In the genomic region with DNA sequence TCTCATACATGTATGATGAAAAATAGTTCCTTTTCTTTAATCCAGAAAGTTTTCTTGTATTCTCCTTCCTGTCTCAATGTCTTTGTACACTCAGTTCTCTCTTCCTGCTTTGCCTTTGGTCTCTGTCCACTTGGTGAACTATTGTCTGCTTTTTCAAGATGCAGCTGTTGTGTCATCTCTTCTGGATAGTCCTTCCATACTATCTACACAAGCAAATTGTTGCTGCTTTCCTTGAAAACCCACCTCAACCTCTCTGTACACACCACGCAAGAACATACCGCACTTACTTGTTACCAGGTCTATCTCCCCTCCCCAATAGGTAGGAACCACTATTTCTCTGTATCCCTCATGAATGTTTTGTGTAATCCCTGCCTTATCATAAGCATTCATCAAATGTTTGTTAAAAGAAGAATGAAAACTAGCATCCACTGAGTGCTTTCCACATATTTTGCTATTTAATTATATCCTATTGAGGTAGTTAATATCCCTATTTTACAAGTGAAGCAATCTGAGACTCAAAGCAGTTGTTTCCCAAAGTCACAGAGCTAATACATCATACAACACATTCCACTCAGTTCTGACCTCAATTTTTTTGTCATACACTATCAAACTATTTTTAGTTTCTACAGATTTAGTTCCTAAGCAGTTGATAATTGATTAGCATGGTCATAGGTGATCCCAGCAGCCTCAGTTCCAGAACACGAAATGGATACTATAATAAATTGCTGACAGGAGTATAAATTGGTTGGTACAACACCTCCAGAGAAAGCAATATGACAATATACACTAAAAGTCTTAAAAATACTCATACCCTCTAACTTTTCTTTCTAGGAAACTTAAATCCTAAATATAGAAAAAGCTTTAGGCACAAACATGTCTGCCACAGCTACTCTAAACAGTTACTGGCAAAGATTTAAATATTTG, we compare ENCODE assay signal across 1 cellular context.
A peak's percentile ranks its signal among the peaks of the same experiment; 100 is the strongest.
TF ChIP-seq lines count a peak whose summit lies in the region.

No MANE protein-coding gene starts in this region.

TF ChIP-seq in K562, 482 proteins besides CTCF, POLR2A, EP300 and RAD21:
- no peak for TF ChIP-seq RBM25 (IDR thresholded peaks at IDR 0.05; ENCODE audit: low read depth, low read length, severe bottlenecking)
- TF ChIP-seq CSDE1 (IDR thresholded peaks at IDR 0.05), result no peak
- TF ChIP-seq CHD7 (IDR thresholded peaks at IDR 0.05; ENCODE audit: low read depth, low read length), result no peak
- TF ChIP-seq, protein P1, sequence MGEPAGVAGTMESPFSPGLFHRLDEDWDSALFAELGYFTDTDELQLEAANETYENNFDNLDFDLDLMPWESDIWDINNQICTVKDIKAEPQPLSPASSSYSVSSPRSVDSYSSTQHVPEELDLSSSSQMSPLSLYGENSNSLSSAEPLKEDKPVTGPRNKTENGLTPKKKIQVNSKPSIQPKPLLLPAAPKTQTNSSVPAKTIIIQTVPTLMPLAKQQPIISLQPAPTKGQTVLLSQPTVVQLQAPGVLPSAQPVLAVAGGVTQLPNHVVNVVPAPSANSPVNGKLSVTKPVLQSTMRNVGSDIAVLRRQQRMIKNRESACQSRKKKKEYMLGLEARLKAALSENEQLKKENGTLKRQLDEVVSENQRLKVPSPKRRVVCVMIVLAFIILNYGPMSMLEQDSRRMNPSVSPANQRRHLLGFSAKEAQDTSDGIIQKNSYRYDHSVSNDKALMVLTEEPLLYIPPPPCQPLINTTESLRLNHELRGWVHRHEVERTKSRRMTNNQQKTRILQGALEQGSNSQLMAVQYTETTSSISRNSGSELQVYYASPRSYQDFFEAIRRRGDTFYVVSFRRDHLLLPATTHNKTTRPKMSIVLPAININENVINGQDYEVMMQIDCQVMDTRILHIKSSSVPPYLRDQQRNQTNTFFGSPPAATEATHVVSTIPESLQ (CRISPR knock-in tag; IDR thresholded peaks at IDR 0.05), result no peak
- TF ChIP-seq ETV1 (tag; conservative IDR thresholded peaks at IDR 0.05; ENCODE audit: low read depth), result no peak
- no peak for TF ChIP-seq SFPQ (IDR thresholded peaks at IDR 0.05; ENCODE audit: low read depth, low read length)
- peak; percentile 68 for TF ChIP-seq ZNF316 (IDR thresholded peaks at IDR 0.05)
- peak; percentile 50 for TF ChIP-seq MAFF (IDR thresholded peaks at IDR 0.05; ENCODE audit: low read length)
- peak; percentile 48 for TF ChIP-seq C11orf30 (IDR thresholded peaks at IDR 0.05; ENCODE audit: low read depth)
- no peak for TF ChIP-seq MGA (IDR thresholded peaks at IDR 0.05)
